ENCODE assay signal across 8 cellular contexts in the genomic region with DNA sequence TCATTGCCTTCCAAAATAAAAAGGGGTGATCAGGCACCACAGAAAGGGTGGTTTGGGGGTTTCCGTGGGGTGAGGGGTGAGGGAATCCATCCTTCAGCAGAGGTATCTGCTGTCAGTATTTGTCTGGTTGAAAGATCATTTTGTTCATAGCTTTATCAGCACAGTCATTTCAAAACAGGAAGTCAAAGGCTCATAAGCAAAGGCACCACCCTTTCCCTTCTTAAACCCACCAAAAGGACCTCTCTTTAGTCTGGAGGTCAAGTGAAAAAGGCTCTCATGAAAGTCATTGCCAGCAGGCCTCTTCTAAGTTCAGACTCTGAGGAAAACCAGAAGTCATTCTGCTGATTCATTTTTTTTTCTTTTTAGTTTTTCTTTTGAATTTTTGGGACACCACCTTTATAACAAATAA. TPM values are rescaled to one million over a fixed set of nuclear protein-coding genes. Genes with fewer than 3 reads are reported as not detected.
DNase-seq lines count a peak whose midpoint lies in the region; ATAC-seq and TF ChIP-seq lines count a peak whose summit lies in the region.

No MANE protein-coding gene starts in this region.

- H3K23me2 ChIP-seq in H9 (ENCODE audit: insufficient read length, low read depth, low read length, poor library complexity, severe bottlenecking): peaks cover 12% of the 10 kb centered on the region

- no peak overlapping the region for H2BK12ac ChIP-seq in H9 (ENCODE audit: insufficient read length, low read depth, low read length)

- H3K9me3 ChIP-seq in H9 (ENCODE audit: control insufficient read depth, low read depth, low read length): no peaks in the 10 kb centered on the region

- no CpG with 5 or more reads among the region's 1 CpG for WGBS in H9 (ENCODE audit: extremely low coverage, insufficient read length, low lambda C conversion rate)

- no peaks in the 10 kb centered on the region; the same call in 1 of the 2 replicates for H3K79me2 ChIP-seq in H9 (ENCODE audit: insufficient read depth, low read length)

- no peak overlapping the region for H3K14ac ChIP-seq in H9 (ENCODE audit: insufficient read depth, low read length)

- H2BK120ac ChIP-seq in H9 (ENCODE audit: low read depth, low read length, poor library complexity, severe bottlenecking): no peak overlapping the region

- H4K20me1 ChIP-seq in H9 (ENCODE audit: control insufficient read depth, insufficient read depth, insufficient read length): peaks cover 5% of the 10 kb centered on the region

- H3K4me1 Mint-ChIP-seq in activated naive CD4-positive, alpha-beta T cell treated with anti-CD3 and anti-CD28 coated beads for 36 hours (ENCODE audit: low read depth): peaks cover 75% of the 10 kb centered on the region
- peaks cover 77% of the 10 kb centered on the region for H3K4me1 Mint-ChIP-seq in stimulated activated memory B cell treated with anti-CD40 and anti-IgM and Interleukin-4, amounts not matched to agents 10 μg/mL and 1 μg/mL and 100 μg/mL, for 72 hours
- peaks cover 15 to 21% of the 10 kb centered on the region in 2 experiments for H3K4me1 Mint-ChIP-seq in H9

- intact Hi-C loops in activated naive CD4-positive, alpha-beta T cell treated with anti-CD3 and anti-CD28 coated beads for 36 hours (cut with micrococcal nuclease): loop anchor here (1.0 to 10.0 kb wide), 10 partner anchors 15 to 772 kb away; a partner anchor contains a TSS

- H2BK15ac ChIP-seq in H9 (ENCODE audit: low read depth, low read length): no peak overlapping the region

- H4K5ac ChIP-seq in H9 (ENCODE audit: insufficient read length, low read depth, low read length): no peak overlapping the region

- peak; percentile 56 for ATAC-seq in HG03565 (IDR thresholded peaks at IDR 0.05; ENCODE audit: unreplicated experiment)
- ATAC-seq in stimulated activated memory B cell treated with anti-CD40 and anti-IgM and Interleukin-4, amounts not matched to agents 10 μg/mL and 1 μg/mL and 100 μg/mL, for 72 hours: peak; percentile 87

- H3K27ac Mint-ChIP-seq in activated naive CD4-positive, alpha-beta T cell treated with anti-CD3 and anti-CD28 coated beads for 36 hours: peak overlapping the region; percentile 84
- peak overlapping the region; percentile 78 for H3K27ac Mint-ChIP-seq in stimulated activated memory B cell treated with anti-CD40 and anti-IgM and Interleukin-4, amounts not matched to agents 10 μg/mL and 1 μg/mL and 100 μg/mL, for 72 hours
- no peak overlapping the region for H3K27ac Mint-ChIP-seq in H9

- no peaks in the 10 kb centered on the region for H3K9me3 Mint-ChIP-seq in activated naive CD4-positive, alpha-beta T cell treated with anti-CD3 and anti-CD28 coated beads for 36 hours
- H3K9me3 Mint-ChIP-seq in stimulated activated memory B cell treated with anti-CD40 and anti-IgM and Interleukin-4, amounts not matched to agents 10 μg/mL and 1 μg/mL and 100 μg/mL, for 72 hours: no peaks in the 10 kb centered on the region
- no peaks in the 10 kb centered on the region for H3K9me3 Mint-ChIP-seq in H9

- no peak overlapping the region for H3K23ac ChIP-seq in H9 (ENCODE audit: insufficient read length, low read depth, low read length)

- no peak overlapping the region for H3T11ph ChIP-seq in H9 (ENCODE audit: low read length)

- peak overlapping the region; percentile 49 for H3K4me3 Mint-ChIP-seq in activated naive CD4-positive, alpha-beta T cell treated with anti-CD3 and anti-CD28 coated beads for 36 hours
- H3K4me3 Mint-ChIP-seq in stimulated activated memory B cell treated with anti-CD40 and anti-IgM and Interleukin-4, amounts not matched to agents 10 μg/mL and 1 μg/mL and 100 μg/mL, for 72 hours: peak overlapping the region; percentile 65
- H3K4me3 Mint-ChIP-seq in H9: no peak overlapping the region

- no peaks in the 10 kb centered on the region for H3K79me1 ChIP-seq in H9 (ENCODE audit: insufficient read depth, low read depth, low read length, poor library complexity, severe bottlenecking)

- no peaks in the 10 kb centered on the region; the same call in 1 of the 2 replicates for H3K27me3 ChIP-seq in H9 (ENCODE audit: insufficient read depth, low read length)

- H2AFZ ChIP-seq in H9 (ENCODE audit: low read length): no peak overlapping the region

- H3K27me3 Mint-ChIP-seq in activated naive CD4-positive, alpha-beta T cell treated with anti-CD3 and anti-CD28 coated beads for 36 hours (ENCODE audit: low read depth): no peaks in the 10 kb centered on the region
- no peaks in the 10 kb centered on the region for H3K27me3 Mint-ChIP-seq in stimulated activated memory B cell treated with anti-CD40 and anti-IgM and Interleukin-4, amounts not matched to agents 10 μg/mL and 1 μg/mL and 100 μg/mL, for 72 hours
- H3K27me3 Mint-ChIP-seq in H9 (ENCODE audit: low read depth): peaks cover 26% of the 10 kb centered on the region

- H3K9ac ChIP-seq in H9 (ENCODE audit: extremely low read depth, insufficient read length, low read length): no peak overlapping the region

- no peak overlapping the region for H3K27ac ChIP-seq in H9 (ENCODE audit: insufficient read length, low read depth, low read length)

- H4K8ac ChIP-seq in H9 (replicated peaks; ENCODE audit: insufficient read length, low read depth, low read length): no peak overlapping the region

- H2AK5ac ChIP-seq in H9 (ENCODE audit: insufficient read length, low read length): no peak overlapping the region

- no peak overlapping the region for H3K56ac ChIP-seq in H9 (ENCODE audit: insufficient read length, low read depth, low read length)

- CTCF ChIA-PET in activated naive CD4-positive, alpha-beta T cell treated with anti-CD3 and anti-CD28 coated beads for 36 hours (lab: Charles Lee): no interaction called here

- H3K4me1 ChIP-seq in H9 (ENCODE audit: insufficient read depth, low read length): peaks cover 7% of the 10 kb centered on the region; the same call in 1 of the 2 replicates

- no peak for TF ChIP-seq CTCF in H9 (conservative IDR thresholded peaks at IDR 0.05)

- no peak overlapping the region for H4K91ac ChIP-seq in H9 (ENCODE audit: insufficient read length, low read depth, low read length)

- H3K18ac ChIP-seq in H9 (ENCODE audit: insufficient read length, low read depth, low read length): no peak overlapping the region

- H2BK20ac ChIP-seq in H9 (ENCODE audit: low read depth, low read length, poor library complexity, severe bottlenecking): no peak overlapping the region

- peak; percentile 44 to 49 for DNase-seq in AML-193 (lab: John Stamatoyannopoulos, UW)
- DNase-seq in GM19238 (ENCODE audit: insufficient read length, low spot score): peak; percentile 23
- peak; percentile 65 for DNase-seq in activated naive CD4-positive, alpha-beta T cell treated with anti-CD3 and anti-CD28 coated beads for 36 hours
- DNase-seq in HK-2 (ENCODE audit: unreplicated experiment): no peak
- no peak for DNase-seq in H9
- DNase-seq in middle frontal gyrus (ENCODE audit: extremely low spot score, low spot score): no peak

- peaks cover 11% of the 10 kb centered on the region for H3K36me3 Mint-ChIP-seq in activated naive CD4-positive, alpha-beta T cell treated with anti-CD3 and anti-CD28 coated beads for 36 hours (ENCODE audit: low read depth)
- peaks cover 21% of the 10 kb centered on the region for H3K36me3 Mint-ChIP-seq in stimulated activated memory B cell treated with anti-CD40 and anti-IgM and Interleukin-4, amounts not matched to agents 10 μg/mL and 1 μg/mL and 100 μg/mL, for 72 hours
- H3K36me3 Mint-ChIP-seq in H9 (ENCODE audit: insufficient read depth in 1 of 3, low read depth in 3 of 3): peaks cover 0 to 2% (median 0%) of the 10 kb centered on the region in 3 experiments; a peak in 2 of 7 replicates

- no peak overlapping the region for H2BK5ac ChIP-seq in H9 (ENCODE audit: insufficient read length, low read length)

- H3K4ac ChIP-seq in H9 (ENCODE audit: low read depth, low read length): no peak overlapping the region

- no peak overlapping the region for H3K4me2 ChIP-seq in H9 (ENCODE audit: insufficient read depth, insufficient read length, low read length)

RNA-seq across cellular contexts. Expression of a gene that starts 6.2 kb away (rescaled TPM):
- 10 to 100 TPM; 39.3 to 45.3 TPM for total RNA-seq in activated naive CD4-positive, alpha-beta T cell treated with anti-CD3 and anti-CD28 coated beads for 36 hours
- 6.7 and 7.9 TPM in 2 replicates for total RNA-seq in H9 (2021)

Comparison
In these comparisons a context has a peak if more than half of its experiments do, and no peak if none do; other contexts are left out.
1. DNase-seq: peak in AML-193 (2 of 2), GM19238 (single experiment) and activated naive CD4-positive, alpha-beta T cell treated with anti-CD3 and anti-CD28 coated beads for 36 hours (single experiment); none in HK-2 (single experiment), H9 (single experiment) and middle frontal gyrus (single experiment).
2. H3K27ac Mint-ChIP-seq: peak in activated naive CD4-positive, alpha-beta T cell treated with anti-CD3 and anti-CD28 coated beads for 36 hours (single experiment) and stimulated activated memory B cell treated with anti-CD40 and anti-IgM and Interleukin-4, amounts not matched to agents 10 μg/mL and 1 μg/mL and 100 μg/mL, for 72 hours (single experiment); none in H9 (0 of 3).
3. H3K4me3 Mint-ChIP-seq: peak in activated naive CD4-positive, alpha-beta T cell treated with anti-CD3 and anti-CD28 coated beads for 36 hours (single experiment) and stimulated activated memory B cell treated with anti-CD40 and anti-IgM and Interleukin-4, amounts not matched to agents 10 μg/mL and 1 μg/mL and 100 μg/mL, for 72 hours (single experiment); none in H9 (0 of 2).